ENCODE assay signal across 16 cellular contexts in genomic region chr2:86211796-86212188, GRCh38. TPM values are rescaled to one million over a fixed set of nuclear protein-coding genes. Genes with fewer than 3 reads are reported as not detected.
DNase-seq lines count a peak whose midpoint lies in the region; ATAC-seq and TF ChIP-seq lines count a peak whose summit lies in the region.
"Had no signal": no experiment of that assay in that cellular context is flagged by ENCODE, and none has a peak within 500 bp of the region (broad histone marks: within the 10 kb centered on the region; RNA-seq: fewer than 3 reads in every experiment).

No MANE protein-coding gene starts in this region.

- TF ChIP-seq CTCF in colonic mucosa (IDR thresholded peaks at IDR 0.05) (no peak), liver (IDR thresholded peaks at IDR 0.05; ENCODE audit: low read depth, low read length, missing input control) (no peak), transverse colon (IDR thresholded peaks at IDR 0.05) (no peak)

- TF ChIP-seq EP300 in transverse colon (IDR thresholded peaks at IDR 0.05; ENCODE audit: low read depth), result no peak

- no peaks in the 10 kb centered on the region for H3K27me3 Mint-ChIP-seq in activated T-cell treated with anti-CD3 and anti-CD28 coated beads, Interleukin-2, amount 50 U/mL, for 72 hours (ENCODE audit: low read depth)
- no peaks in the 10 kb centered on the region for H3K27me3 Mint-ChIP-seq in activated T-cell treated with anti-CD3 and anti-CD28 coated beads, Interleukin-2, amount 50 U/mL, for 4 hours (ENCODE audit: low read depth)
- H3K27me3 Mint-ChIP-seq: CD8-positive, alpha-beta memory T cell; IgD-negative memory B cell had no signal

- H3K27ac ChIP-seq in colonic mucosa (peak overlapping the region; percentile 60), liver (ENCODE audit: low read depth in 1 of 2, low read length in 2 of 2) (no peak overlapping the region), transverse colon (peak overlapping the region; percentile 15 to 68 (median 33))
- H3K27ac ChIP-seq: BLaER1 treated with 17β-estradiol and CSF1 and Interleukin-3, amounts not matched to agents 10 nM and 100 nM; GM23248 had no signal

- TF ChIP-seq RAD21 in liver (IDR thresholded peaks at IDR 0.05), result no peak

- H3K4me1 ChIP-seq in colonic mucosa (peaks cover 14% of the 10 kb centered on the region), liver (ENCODE audit: control insufficient read depth in 4 of 4, insufficient read depth in 4 of 4, low read length in 3 of 4) (peaks cover 2 to 29% (median 21%) of the 10 kb centered on the region in 4 donors), transverse colon (peaks cover 6 to 48% (median 21%) of the 10 kb centered on the region in 4 donors)

- no peak for TF ChIP-seq POLR2A in transverse colon (IDR thresholded peaks at IDR 0.05)

- intact Hi-C loops in colonic mucosa (cut with DNase I) (no loop called here), transverse colon (cut with DNase I; ENCODE audit: low total_unique reads) (no loop called here)

- H3K9me3 ChIP-seq in colonic mucosa, result no peaks in the 10 kb centered on the region
- no peaks in the 10 kb centered on the region for H3K9me3 ChIP-seq in liver (ENCODE audit: control insufficient read depth in 4 of 4, low read length in 3 of 4)
- no peaks in the 10 kb centered on the region for H3K9me3 ChIP-seq in transverse colon
- H3K9me3 ChIP-seq: BLaER1 treated with 17β-estradiol and CSF1 and Interleukin-3, amounts not matched to agents 10 nM and 100 nM; Caco-2 had no signal

- H3K4me3 ChIP-seq in colonic mucosa (no peak overlapping the region), liver (ENCODE audit: low read depth in 1 of 3, low read length in 3 of 3) (no peak overlapping the region), transverse colon (no peak overlapping the region)
- H3K4me3 ChIP-seq: BLaER1 treated with 17β-estradiol and CSF1 and Interleukin-3, amounts not matched to agents 10 nM and 100 nM; GM23248 had no signal

- no peak overlapping the region for H3K4me3 Mint-ChIP-seq in activated T-cell treated with anti-CD3 and anti-CD28 coated beads, Interleukin-2, amount 50 U/mL, for 72 hours
- no peak overlapping the region for H3K4me3 Mint-ChIP-seq in activated T-cell treated with anti-CD3 and anti-CD28 coated beads, Interleukin-2, amount 50 U/mL, for 4 hours
- H3K4me3 Mint-ChIP-seq: CD8-positive, alpha-beta memory T cell; IgD-negative memory B cell had no signal

- H3K27me3 ChIP-seq in colonic mucosa (no peaks in the 10 kb centered on the region), liver (ENCODE audit: control insufficient read depth in 4 of 4, insufficient read depth in 4 of 4, low read length in 3 of 4) (no peaks in the 10 kb centered on the region), transverse colon (no peaks in the 10 kb centered on the region)
- H3K27me3 ChIP-seq: BLaER1 treated with 17β-estradiol and CSF1 and Interleukin-3, amounts not matched to agents 10 nM and 100 nM had no signal

- H3K9ac ChIP-seq in colonic mucosa (ENCODE audit: low read depth in 2 of 2, low read length in 2 of 2), result peak overlapping the region in 1 of 2 donors; percentile 19
- no peak overlapping the region for H3K9ac ChIP-seq in liver (ENCODE audit: low read depth in 1 of 2, low read length in 2 of 2)
- H3K9ac ChIP-seq: BLaER1 treated with 17β-estradiol and CSF1 and Interleukin-3, amounts not matched to agents 10 nM and 100 nM; GM23248 had no signal

- H3K9me3 Mint-ChIP-seq in activated T-cell treated with anti-CD3 and anti-CD28 coated beads, Interleukin-2, amount 50 U/mL, for 72 hours, result no peaks in the 10 kb centered on the region
- H3K9me3 Mint-ChIP-seq in activated T-cell treated with anti-CD3 and anti-CD28 coated beads, Interleukin-2, amount 50 U/mL, for 4 hours, result no peaks in the 10 kb centered on the region
- H3K9me3 Mint-ChIP-seq: CD8-positive, alpha-beta memory T cell; IgD-negative memory B cell had no signal

- peaks cover 7 to 25% of the 10 kb centered on the region in 2 donors for H3K36me3 Mint-ChIP-seq in activated T-cell treated with anti-CD3 and anti-CD28 coated beads, Interleukin-2, amount 50 U/mL, for 72 hours (ENCODE audit: insufficient read depth in 2 of 2)
- H3K36me3 Mint-ChIP-seq in activated T-cell treated with anti-CD3 and anti-CD28 coated beads, Interleukin-2, amount 50 U/mL, for 4 hours (ENCODE audit: insufficient read depth), result peaks cover 48% of the 10 kb centered on the region

- H3K27ac Mint-ChIP-seq in activated T-cell treated with anti-CD3 and anti-CD28 coated beads, Interleukin-2, amount 50 U/mL, for 72 hours, result peak overlapping the region; percentile 12
- H3K27ac Mint-ChIP-seq: IgD-negative memory B cell had no signal

- in situ Hi-C loops in transverse colon (cut with MboI; ENCODE audit: low pct_ligation_motif_present in 1 of 4, low pct_unique_long_range_greater_than_20kb in 1 of 4, low sequenced_read_pairs in 3 of 4), result loop anchor here in 1 of 4 donors (25.0 kb wide), 1 partner anchor 151 kb away; no protein-coding TSS in a partner anchor

- 29% methylated on average over 2 of the region's 2 CpGs for WGBS in liver
- WGBS in transverse colon (ENCODE audit: low coverage in 1 of 2), 2 donors, result 44 to 52% methylated on average over 2 of the region's 2 CpGs

- H3K36me3 ChIP-seq in colonic mucosa (peaks cover 16% of the 10 kb centered on the region), liver (ENCODE audit: control insufficient read depth in 4 of 4, insufficient read depth in 3 of 4, low read depth in 1 of 4, low read length in 3 of 4) (peaks cover 6 to 38% (median 25%) of the 10 kb centered on the region in 4 donors), transverse colon (peaks cover 0 to 37% (median 18%) of the 10 kb centered on the region in 4 donors)

- no peaks in the 10 kb centered on the region for H3K4me1 Mint-ChIP-seq in activated T-cell treated with anti-CD3 and anti-CD28 coated beads, Interleukin-2, amount 50 U/mL, for 72 hours (ENCODE audit: low read depth)
- H3K4me1 Mint-ChIP-seq in activated T-cell treated with anti-CD3 and anti-CD28 coated beads, Interleukin-2, amount 50 U/mL, for 4 hours (ENCODE audit: low read depth), result no peaks in the 10 kb centered on the region
- H3K4me1 Mint-ChIP-seq: CD8-positive, alpha-beta memory T cell had no signal

- no peak for DNase-seq in activated T-cell treated with anti-CD3 and anti-CD28 coated beads, Interleukin-2, amount 50 U/mL, for 72 hours
- no peak for DNase-seq in activated T-cell treated with anti-CD3 and anti-CD28 coated beads, Interleukin-2, amount 50 U/mL, for 4 hours
- DNase-seq in colonic mucosa (no peak), transverse colon (no peak), NCI-H774 (lab: John Stamatoyannopoulos, UW) (no peak), GM19238 (ENCODE audit: insufficient read length, low spot score) (no peak)
- DNase-seq: 8988T; Caco-2; CD8-positive, alpha-beta memory T cell; GF-D8; GM23248; H7 had no signal

- no peak for ATAC-seq in activated T-cell treated with anti-CD3 and anti-CD28 coated beads, Interleukin-2, amount 50 U/mL, for 72 hours (replicated peaks in 1 of 2)
- no peak for ATAC-seq in activated T-cell treated with anti-CD3 and anti-CD28 coated beads, Interleukin-2, amount 50 U/mL, for 4 hours
- no peak for ATAC-seq in HG02870 (IDR thresholded peaks at IDR 0.05; ENCODE audit: unreplicated experiment)

TF ChIP-seq in liver, 16 proteins besides CTCF, POLR2A, EP300 and RAD21:
- no peak for TF ChIP-seq ATF3 (IDR thresholded peaks at IDR 0.05)
- peak; percentile 48 to 65 for TF ChIP-seq HNF4A (conservative IDR thresholded peaks at IDR 0.05)
- no peak for TF ChIP-seq JUND (IDR thresholded peaks at IDR 0.05)
- peak in 1 of 2 donors; percentile 15 for TF ChIP-seq RXRA (IDR thresholded peaks at IDR 0.05)

RNA-seq across cellular contexts. Expression of gene MRPL35, which starts 12.5 kb away (rescaled TPM):
- 10 to 100 TPM; 53.6 to 73.0 TPM for total RNA-seq in activated T-cell treated with anti-CD3 and anti-CD28 coated beads, Interleukin-2, amount 50 U/mL, for 72 hours
- 10 to 100 TPM; 68.3 to 84.8 (median 71.1) TPM for total RNA-seq in activated T-cell treated with anti-CD3 and anti-CD28 coated beads, Interleukin-2, amount 50 U/mL, for 4 hours
- 10 to 100 TPM; 88.1 to 88.9 TPM for total RNA-seq in colonic mucosa
- total RNA-seq in liver, result 10 to 100 TPM; 19.8 to 32.3 TPM
- polyA plus RNA-seq in liver, result 10 to 100 TPM; 33.8 to 36.9 TPM
- 10 to 100 TPM in 3 of 4 donors, 1 to 10 TPM in 1; 7.2 to 53.2 (median 38.4) TPM for total RNA-seq in transverse colon

RNA-seq across cellular contexts. Expression of gene IMMT, which starts 16.5 kb away (rescaled TPM):
- total RNA-seq in activated T-cell treated with anti-CD3 and anti-CD28 coated beads, Interleukin-2, amount 50 U/mL, for 72 hours, result 100 to 1,000 TPM; 125 to 138 TPM
- 100 to 1,000 TPM; 135 to 166 (median 143) TPM for total RNA-seq in activated T-cell treated with anti-CD3 and anti-CD28 coated beads, Interleukin-2, amount 50 U/mL, for 4 hours
- total RNA-seq in colonic mucosa, result 100 to 1,000 TPM; 125 to 127 TPM
- 10 to 100 TPM; 38.3 to 48.3 TPM for total RNA-seq in liver
- polyA plus RNA-seq in liver, result 10 to 100 TPM; 45.5 to 49.1 TPM
- total RNA-seq in transverse colon, result 100 to 1,000 TPM in 1 of 4 donors, 10 to 100 TPM in 3; 44.4 to 149 (median 85.8) TPM

Comparison
In these comparisons a context has a peak if more than half of its experiments do, and no peak if none do; other contexts are left out.
1. H3K27ac ChIP-seq: peak in colonic mucosa (single experiment) and transverse colon (4 of 4); none in liver (0 of 2).